In the genomic region with DNA sequence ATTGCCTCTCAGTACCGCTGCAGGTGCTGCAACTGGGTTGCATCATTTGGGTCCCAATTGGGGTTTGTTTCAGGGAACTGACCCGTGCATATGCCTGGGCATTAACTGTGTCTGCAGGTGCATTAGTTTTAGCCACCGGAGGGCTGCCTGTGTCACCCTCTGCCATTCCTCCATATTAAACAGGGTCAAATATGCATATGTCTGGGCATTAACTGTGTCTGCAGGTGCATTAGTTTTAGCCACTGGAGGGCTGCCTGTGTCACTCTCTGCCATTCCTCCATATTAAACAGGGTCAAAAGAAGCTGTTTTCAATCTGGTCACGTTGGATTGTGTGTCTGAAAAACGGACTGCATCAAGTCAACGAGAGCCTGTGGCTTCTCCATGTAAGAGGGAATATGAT, we compare ENCODE assay signal across 10 cellular contexts.
DNase-seq lines count a peak whose midpoint lies in the region; ATAC-seq, FAIRE-seq and TF ChIP-seq lines count a peak whose summit lies in the region.
"Had no signal": no experiment of that assay in that cellular context is flagged by ENCODE, and none has a peak within 500 bp of the region (broad histone marks: within the 10 kb centered on the region; RNA-seq: fewer than 3 reads in every experiment).

No MANE protein-coding gene starts in this region.

- no peak for TF ChIP-seq CTCF in CD14-positive monocyte (IDR thresholded peaks at IDR 0.05)

- H3K9me3 Mint-ChIP-seq in CD14-positive monocyte (peaks cover 0 to 1% (median 0%) of the 10 kb centered on the region in 7 donors), naive B cell (no peaks in the 10 kb centered on the region)
- no peaks in the 10 kb centered on the region for H3K9me3 Mint-ChIP-seq in activated T-helper 1 cell treated with anti-CD3 and anti-CD28 coated beads, Interleukin-12 subunit alpha, Interleukin-12 subunit beta, Interleukin-2, Interleukin-4 antibody, amounts not matched to agents 30 ng/mL and 10 ng/mL and 1 ng/mL, durations not matched to agents 14 hours and 24 hours and 36 hours

- no peak for DNase-seq in CD14-positive monocyte (ENCODE audit: low spot score)
- no peak for DNase-seq in GM12891 (ENCODE audit: insufficient read length, low spot score)
- no peak for DNase-seq in activated T-helper 1 cell treated with anti-CD3 and anti-CD28 coated beads, Interleukin-12 subunit alpha, Interleukin-12 subunit beta, Interleukin-2, Interleukin-4 antibody, amounts not matched to agents 30 ng/mL and 10 ng/mL and 1 ng/mL, durations not matched to agents 14 hours and 24 hours and 36 hours (ENCODE audit: low spot score)
- no peak for DNase-seq in naive B cell
- no peak for DNase-seq in frontal cortex (ENCODE audit: low spot score in 2 of 2)
- DNase-seq in SHP77 (lab: John Stamatoyannopoulos, UW), result no peak
- DNase-seq in activated CD4-positive, CD25-positive, alpha-beta regulatory T cell (lab: John Stamatoyannopoulos, UW), result no peak
- DNase-seq: RPMI8226 had no signal

- H3K27ac Mint-ChIP-seq in CD14-positive monocyte (peak overlapping the region in 5 of 7 donors; percentile 92 to 97 (median 95)), naive B cell (peak overlapping the region in 5 of 6 donors; percentile 88 to 98 (median 96))
- no peak overlapping the region for H3K27ac Mint-ChIP-seq in activated T-helper 1 cell treated with anti-CD3 and anti-CD28 coated beads, Interleukin-12 subunit alpha, Interleukin-12 subunit beta, Interleukin-2, Interleukin-4 antibody, amounts not matched to agents 30 ng/mL and 10 ng/mL and 1 ng/mL, durations not matched to agents 14 hours and 24 hours and 36 hours

- peak overlapping the region; percentile 95 to 98 for H3K4me3 Mint-ChIP-seq in CD14-positive monocyte
- peak overlapping the region; percentile 90 for H3K4me3 Mint-ChIP-seq in activated T-helper 1 cell treated with anti-CD3 and anti-CD28 coated beads, Interleukin-12 subunit alpha, Interleukin-12 subunit beta, Interleukin-2, Interleukin-4 antibody, amounts not matched to agents 30 ng/mL and 10 ng/mL and 1 ng/mL, durations not matched to agents 14 hours and 24 hours and 36 hours
- peak overlapping the region; percentile 96 to 100 (median 99) for H3K4me3 Mint-ChIP-seq in naive B cell

- H3K36me3 Mint-ChIP-seq in CD14-positive monocyte (no peaks in the 10 kb centered on the region), naive B cell (no peaks in the 10 kb centered on the region)
- H3K36me3 Mint-ChIP-seq in activated T-helper 1 cell treated with anti-CD3 and anti-CD28 coated beads, Interleukin-12 subunit alpha, Interleukin-12 subunit beta, Interleukin-2, Interleukin-4 antibody, amounts not matched to agents 30 ng/mL and 10 ng/mL and 1 ng/mL, durations not matched to agents 14 hours and 24 hours and 36 hours (ENCODE audit: low read depth), result no peaks in the 10 kb centered on the region

- peak in 1 of 2 donors; percentile 11 for ATAC-seq in naive B cell (ENCODE audit: low read depth in 2 of 2)
- ATAC-seq in HG03097 (IDR thresholded peaks at IDR 0.05; ENCODE audit: low FRiP score, unreplicated experiment), result no peak
- ATAC-seq: HCT116 had no signal

- peaks cover 44% of the 10 kb centered on the region for H3K4me1 Mint-ChIP-seq in CD14-positive monocyte
- peaks cover 28% of the 10 kb centered on the region for H3K4me1 Mint-ChIP-seq in activated T-helper 1 cell treated with anti-CD3 and anti-CD28 coated beads, Interleukin-12 subunit alpha, Interleukin-12 subunit beta, Interleukin-2, Interleukin-4 antibody, amounts not matched to agents 30 ng/mL and 10 ng/mL and 1 ng/mL, durations not matched to agents 14 hours and 24 hours and 36 hours (ENCODE audit: low read depth)
- peaks cover 46 to 65% (median 61%) of the 10 kb centered on the region in 3 donors for H3K4me1 Mint-ChIP-seq in naive B cell

- intact Hi-C loops in CD14-positive monocyte (cut with micrococcal nuclease), result no loop called here
- intact Hi-C loops in activated T-helper 1 cell treated with anti-CD3 and anti-CD28 coated beads, Interleukin-12 subunit alpha, Interleukin-12 subunit beta, Interleukin-2, Interleukin-4 antibody, amounts not matched to agents 30 ng/mL and 10 ng/mL and 1 ng/mL, durations not matched to agents 14 hours and 24 hours and 36 hours (cut with micrococcal nuclease), result no loop called here

- peaks cover 4 to 7% (median 6%) of the 10 kb centered on the region in 3 donors for H3K27me3 Mint-ChIP-seq in CD14-positive monocyte (ENCODE audit: low read depth in 3 of 3)
- peaks cover 32% of the 10 kb centered on the region for H3K27me3 Mint-ChIP-seq in activated T-helper 1 cell treated with anti-CD3 and anti-CD28 coated beads, Interleukin-12 subunit alpha, Interleukin-12 subunit beta, Interleukin-2, Interleukin-4 antibody, amounts not matched to agents 30 ng/mL and 10 ng/mL and 1 ng/mL, durations not matched to agents 14 hours and 24 hours and 36 hours (ENCODE audit: insufficient read depth)
- no peaks in the 10 kb centered on the region for H3K27me3 Mint-ChIP-seq in naive B cell

- TF ChIP-seq POLR2A in GM12891 (IDR thresholded peaks at IDR 0.05; ENCODE audit: low read depth, low read length), result no peak

- FAIRE-seq in GM12891 (lab: Jason Lieb, UNC), result no peak
- FAIRE-seq in frontal cortex (lab: Jason Lieb, UNC), result no peak

TF ChIP-seq in GM12891, 5 proteins besides CTCF, POLR2A, EP300 and RAD21:
- no peak for TF ChIP-seq SPI1 (IDR thresholded peaks at IDR 0.05; ENCODE audit: low read depth, low read length)
- TF ChIP-seq POU2F2 (IDR thresholded peaks at IDR 0.05; ENCODE audit: low read depth, low read length), result peak; percentile 92
- no peak for TF ChIP-seq TAF1 (IDR thresholded peaks at IDR 0.05; ENCODE audit: low read depth, low read length)
